Comparison of ENCODE assay signal across 9 cellular contexts in genomic region chr5:65961644-65962043, GRCh38. TPM values are rescaled to one million over a fixed set of nuclear protein-coding genes. Genes with fewer than 3 reads are reported as not detected.
A peak's percentile ranks its signal among the peaks of the same experiment; 100 is the strongest.
DNase-seq lines count a peak whose midpoint lies in the region; ATAC-seq and TF ChIP-seq lines count a peak whose summit lies in the region.
"Had no signal": no experiment of that assay in that cellular context is flagged by ENCODE, and none has a peak within 500 bp of the region (broad histone marks: within the 10 kb centered on the region; RNA-seq: fewer than 3 reads in every experiment).

No MANE protein-coding gene starts in this region.

- CTCF ChIA-PET in SK-N-SH (lab: Yijun Ruan, JAX): no interaction called here

- no peak for TF ChIP-seq EP300 in SK-N-SH (IDR thresholded peaks at IDR 0.05; ENCODE audit: borderline replicate concordance in 1 of 2, low read depth in 1 of 2, low read length in 1 of 2)

- no peaks in the 10 kb centered on the region for H3K9me2 ChIP-seq in SK-N-SH

- H3F3A ChIP-seq in SK-N-SH (replicated peaks; ENCODE audit: insufficient read depth): peaks cover 19% of the 10 kb centered on the region

- ATAC-seq in GM18520 (IDR thresholded peaks at IDR 0.05; ENCODE audit: unreplicated experiment) (peak; percentile 95), HG02588 (IDR thresholded peaks at IDR 0.05; ENCODE audit: unreplicated experiment) (peak; percentile 96)

- H3K27me3 ChIP-seq in SK-N-SH (ENCODE audit: insufficient read depth) (no peaks in the 10 kb centered on the region), SJCRH30 (no peaks in the 10 kb centered on the region)
- H3K27me3 ChIP-seq: SJSA1 had no signal

- no peak for TF ChIP-seq RAD21 in SK-N-SH (IDR thresholded peaks at IDR 0.05; ENCODE audit: low read length)

- H3K4me1 ChIP-seq in SK-N-SH (ENCODE audit: control insufficient read depth in 1 of 2, insufficient read depth in 2 of 2, low read depth in 1 of 2, low read length in 1 of 2) (peaks cover 8 to 13% of the 10 kb centered on the region in 2 experiments; a peak in 2 of 4 replicates), SJCRH30 (peaks cover 4% of the 10 kb centered on the region; the same call in 1 of the 2 replicates)

- no peak overlapping the region for H3K4me3 ChIP-seq in SK-N-SH (ENCODE audit: low read depth in 2 of 2, low read length in 1 of 2)
- H3K4me3 ChIP-seq in SJCRH30: no peak overlapping the region
- H3K4me3 ChIP-seq: SJSA1 had no signal

- H3K36me3 ChIP-seq in SK-N-SH (replicated peaks in 1 of 2; ENCODE audit: control insufficient read depth in 1 of 2, insufficient read depth in 2 of 2, low read length in 1 of 2) (no peaks in the 10 kb centered on the region), SJCRH30 (peaks cover 4% of the 10 kb centered on the region; the same call in 1 of the 2 replicates)

- H3K9me3 ChIP-seq in SK-N-SH (no peaks in the 10 kb centered on the region), SJCRH30 (replicated peaks) (0 out of 2 replicates have a peak, but pooled peaks cover 2% of the 10 kb centered on the region)
- H3K9me3 ChIP-seq: SJSA1 had no signal

- no peak overlapping the region for H3K4me2 ChIP-seq in SK-N-SH

- no peak overlapping the region for H2AFZ ChIP-seq in SK-N-SH (ENCODE audit: low read depth)

- H3K27ac ChIP-seq in SK-N-SH (ENCODE audit: low read depth in 2 of 2, low read length in 1 of 2) (peak overlapping the region in 1 of 2 experiments; percentile 20; a peak in 2 of 4 replicates), SJCRH30 (no peak overlapping the region)
- H3K27ac ChIP-seq: SJSA1 had no signal

- DNase-seq in SK-N-SH (no peak), non-pigmented ciliary epithelial cell (ENCODE audit: low read depth) (peak; percentile 13), SJCRH30 (no peak), NCI-H446 treated with DMSO at 0.1 percent for 48 hours (lab: John Stamatoyannopoulos, UW) (no peak), SHP77 treated with DMSO at 0.1 percent for 48 hours (lab: John Stamatoyannopoulos, UW) (no peak), activated gamma-delta T cell treated with Interleukin-2 at 50 U/mL for 16 hours (no peak)

- peaks cover 99% of the 10 kb centered on the region for H3K79me2 ChIP-seq in SK-N-SH (ENCODE audit: insufficient read depth)

- H3K9ac ChIP-seq in SK-N-SH: no peak overlapping the region

- no peak for TF ChIP-seq CTCF in SK-N-SH (IDR thresholded peaks at IDR 0.05)

- POLR2A ChIA-PET in SK-N-SH (lab: Yijun Ruan, JAX): no interaction called here

- H4K20me1 ChIP-seq in SK-N-SH (ENCODE audit: insufficient read depth): peaks cover 84% of the 10 kb centered on the region

TF ChIP-seq in SK-N-SH, 30 proteins besides CTCF, POLR2A, EP300 and RAD21:
- TF ChIP-seq NRF1 (IDR thresholded peaks at IDR 0.05; ENCODE audit: low read depth, low read length): no peak
- peak; percentile 29; the same call in 1 of the 2 replicates for TF ChIP-seq JUND (IDR thresholded peaks at IDR 0.05)
- no peak for TF ChIP-seq CHD2 (IDR thresholded peaks at IDR 0.05; ENCODE audit: low read length, partially characterized antibody)
- TF ChIP-seq FOXM1 (IDR thresholded peaks at IDR 0.05; ENCODE audit: low read depth): no peak
- peak; percentile 68 for TF ChIP-seq FOSL2 (IDR thresholded peaks at IDR 0.05; ENCODE audit: borderline replicate concordance, low read depth)
- no peak for TF ChIP-seq MAX (IDR thresholded peaks at IDR 0.05; ENCODE audit: low read depth)

RNA-seq across cellular contexts. Expression of gene ERBIN, which starts 35.3 kb away (rescaled TPM):
- 10.3 and 14.0 TPM in 2 replicates for polyA plus RNA-seq in SK-N-SH (2012; rRNA removed)
- 16.0 and 18.2 TPM in 2 replicates for polyA plus RNA-seq in SK-N-SH (2012; cell fraction: cytosol; rRNA removed)
- 8.0 and 21.9 TPM in 2 replicates for polyA plus RNA-seq in SK-N-SH (2012; cell fraction: nucleus; rRNA removed)
- total RNA-seq in SJCRH30 (2014; rRNA removed; shearing (Covaris generic)): 70.6 and 71.5 TPM in 2 replicates
